10 cellular contexts compared by ENCODE assay signal in the genomic region with DNA sequence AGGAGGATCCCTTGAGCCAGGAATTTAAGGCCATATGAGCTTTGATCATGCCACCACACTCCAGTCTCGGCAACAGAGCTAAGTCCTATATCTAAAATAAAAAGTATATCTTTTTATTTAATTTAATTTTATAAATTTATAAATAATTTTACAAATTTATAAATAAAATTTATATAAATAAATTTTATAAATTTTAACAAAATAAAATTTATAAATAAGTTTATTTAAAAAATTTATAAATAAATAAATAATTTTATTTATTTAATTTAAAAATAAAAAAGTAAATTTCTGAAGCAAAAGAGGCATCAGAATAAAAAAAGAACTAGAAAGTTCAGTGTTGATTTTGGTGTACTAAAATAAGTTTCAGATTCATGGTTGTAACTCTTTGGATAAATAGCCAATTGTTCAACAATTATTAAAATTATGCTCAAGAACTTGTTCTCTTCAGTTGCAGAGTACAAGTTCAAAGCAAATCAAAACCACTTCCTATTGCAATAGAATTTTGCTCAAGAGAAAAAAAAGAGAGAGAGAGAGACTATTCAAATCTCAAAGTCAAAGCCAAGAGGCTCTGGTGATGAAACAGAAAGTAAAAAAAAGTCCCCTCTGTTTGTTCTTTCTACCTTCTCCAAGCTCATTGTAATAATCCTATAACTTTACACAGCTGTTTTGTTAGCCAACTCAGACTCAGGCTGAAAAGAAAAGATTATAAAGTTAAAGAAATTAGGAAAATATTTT.
DNase-seq lines count a peak whose midpoint lies in the region; ATAC-seq and TF ChIP-seq lines count a peak whose summit lies in the region.
"Had no signal": no experiment of that assay in that cellular context is flagged by ENCODE, and none has a peak within 500 bp of the region (broad histone marks: within the 10 kb centered on the region; RNA-seq: fewer than 3 reads in every experiment).

No MANE protein-coding gene starts in this region.

- peaks cover 8% of the 10 kb centered on the region for H3K9me3 Mint-ChIP-seq in stimulated activated effector memory CD8-positive, alpha-beta T cell treated with anti-CD3 and anti-CD28 coated beads, Interleukin-12 subunit alpha, Interleukin-12 subunit beta, amount 100 ng/mL, for 72 hours

- no peak for TF ChIP-seq CTCF in GM13976 (IDR thresholded peaks at IDR 0.05; ENCODE audit: borderline replicate concordance, control extremely low read depth, extremely low read depth, insufficient read depth, missing control alignments)
- no peak for TF ChIP-seq CTCF in cardiac fibroblast (IDR thresholded peaks at IDR 0.05; ENCODE audit: low read depth, low read length)

- in situ Hi-C loops in GM13976 (cut with MboI; ENCODE audit: low sequenced_read_pairs, unreplicated experiment): no loop called here

- no peak overlapping the region for H3K18ac ChIP-seq in mesendoderm (ENCODE audit: low read length)

- H3K36me3 ChIP-seq in mesendoderm (ENCODE audit: control insufficient read depth, insufficient read depth, low read length): no peaks in the 10 kb centered on the region

- no peak overlapping the region for H3K27ac Mint-ChIP-seq in stimulated activated effector memory CD8-positive, alpha-beta T cell treated with anti-CD3 and anti-CD28 coated beads, Interleukin-12 subunit alpha, Interleukin-12 subunit beta, amount 100 ng/mL, for 72 hours
- H3K27ac Mint-ChIP-seq: activated naive CD8-positive, alpha-beta T cell treated with anti-CD3 and anti-CD28 coated beads, Interleukin-2, amount 50 U/mL, for 24 hours had no signal

- no peak overlapping the region for H3K9ac ChIP-seq in mesendoderm (ENCODE audit: low read length)

- no peaks in the 10 kb centered on the region for H3K4me1 ChIP-seq in mesendoderm (ENCODE audit: control insufficient read depth, low read depth, low read length)

- H3K4me2 ChIP-seq in mesendoderm (ENCODE audit: low read length): no peak overlapping the region

- DNase-seq in GM13976 (ENCODE audit: low spot score): peak; percentile 18
- DNase-seq in cardiac fibroblast (ENCODE audit: low read depth in 2 of 2): peak; percentile 68 to 70
- no peak for DNase-seq in mesendoderm
- DNase-seq in stimulated activated effector memory CD8-positive, alpha-beta T cell treated with anti-CD3 and anti-CD28 coated beads, Interleukin-12 subunit alpha, Interleukin-12 subunit beta, amount 100 ng/mL, for 72 hours (ENCODE audit: low spot score in 2 of 2): no peak
- DNase-seq in stimulated activated CD4-positive, alpha-beta T cell treated with anti-CD3 and anti-CD28 coated beads, Interleukin-1b, Interleukin-23, amount 100 ng/mL, for 48 hours: no peak
- DNase-seq in A172 (ENCODE audit: low spot score): no peak
- DNase-seq: activated naive CD8-positive, alpha-beta T cell treated with anti-CD3 and anti-CD28 coated beads, Interleukin-2, amount 50 U/mL, for 24 hours; NCI-H524 treated with DMSO at 0.1 percent for 48 hours had no signal

- H3K36me3 Mint-ChIP-seq in stimulated activated effector memory CD8-positive, alpha-beta T cell treated with anti-CD3 and anti-CD28 coated beads, Interleukin-12 subunit alpha, Interleukin-12 subunit beta, amount 100 ng/mL, for 72 hours: no peaks in the 10 kb centered on the region

- H3K4me3 Mint-ChIP-seq in stimulated activated effector memory CD8-positive, alpha-beta T cell treated with anti-CD3 and anti-CD28 coated beads, Interleukin-12 subunit alpha, Interleukin-12 subunit beta, amount 100 ng/mL, for 72 hours: no peak overlapping the region
- H3K4me3 Mint-ChIP-seq: activated naive CD8-positive, alpha-beta T cell treated with anti-CD3 and anti-CD28 coated beads, Interleukin-2, amount 50 U/mL, for 24 hours had no signal

- no peak overlapping the region for H4K5ac ChIP-seq in mesendoderm (ENCODE audit: low read length)

- H3K27ac ChIP-seq in mesendoderm (ENCODE audit: low read depth, low read length): no peak overlapping the region

- H4K8ac ChIP-seq in mesendoderm (ENCODE audit: low read depth, low read length): no peak overlapping the region

- H3K23ac ChIP-seq in mesendoderm (ENCODE audit: low read length): no peak overlapping the region

- no peak overlapping the region for H2BK5ac ChIP-seq in mesendoderm (ENCODE audit: low read length)

- no peak overlapping the region for H2BK120ac ChIP-seq in mesendoderm (ENCODE audit: low read depth, low read length)

- no peaks in the 10 kb centered on the region for H3K27me3 ChIP-seq in mesendoderm (ENCODE audit: insufficient read depth, low read length, poor library complexity)

- no peak overlapping the region for H3K56ac ChIP-seq in mesendoderm (ENCODE audit: low read length)

- WGBS in mesendoderm (ENCODE audit: extremely low coverage, insufficient coverage, low lambda C conversion rate): no CpG with 5 or more reads among the region's 1 CpG

- no peak overlapping the region for H2BK15ac ChIP-seq in mesendoderm (replicated peaks; ENCODE audit: low read depth)

- H3K4me1 Mint-ChIP-seq in stimulated activated effector memory CD8-positive, alpha-beta T cell treated with anti-CD3 and anti-CD28 coated beads, Interleukin-12 subunit alpha, Interleukin-12 subunit beta, amount 100 ng/mL, for 72 hours: no peaks in the 10 kb centered on the region

- H3K4ac ChIP-seq in mesendoderm (ENCODE audit: low read depth, low read length): no peak overlapping the region

- no peak overlapping the region for H2AK5ac ChIP-seq in mesendoderm (ENCODE audit: low read length)

- H3K4me3 ChIP-seq in cardiac fibroblast (replicated peaks in 1 of 2; ENCODE audit: low read depth in 2 of 2, low read length in 2 of 2) (no peak overlapping the region), mesendoderm (ENCODE audit: low read length) (no peak overlapping the region)

- no peaks in the 10 kb centered on the region for H3K79me1 ChIP-seq in mesendoderm (ENCODE audit: low read length)

- peak; percentile 80 for ATAC-seq in GM21576 (IDR thresholded peaks at IDR 0.05; ENCODE audit: unreplicated experiment)
- peak; percentile 71 for ATAC-seq in HG03558 (IDR thresholded peaks at IDR 0.05; ENCODE audit: extremely low read depth, unreplicated experiment)
- no peak for ATAC-seq in stimulated activated effector memory CD8-positive, alpha-beta T cell treated with anti-CD3 and anti-CD28 coated beads, Interleukin-12 subunit alpha, Interleukin-12 subunit beta, amount 100 ng/mL, for 72 hours
- ATAC-seq: activated naive CD8-positive, alpha-beta T cell treated with anti-CD3 and anti-CD28 coated beads, Interleukin-2, amount 50 U/mL, for 24 hours had no signal

- no peaks in the 10 kb centered on the region for H3K79me2 ChIP-seq in mesendoderm (ENCODE audit: control insufficient read depth, insufficient read depth, low read length)

Comparison
In these comparisons a context has a peak if more than half of its experiments do, and no peak if none do; other contexts are left out.
1. DNase-seq: peak in GM13976 (single experiment) and cardiac fibroblast (2 of 2); none in mesendoderm (single experiment), stimulated activated effector memory CD8-positive, alpha-beta T cell treated with anti-CD3 and anti-CD28 coated beads, Interleukin-12 subunit alpha, Interleukin-12 subunit beta, amount 100 ng/mL, for 72 hours (0 of 2), stimulated activated CD4-positive, alpha-beta T cell treated with anti-CD3 and anti-CD28 coated beads, Interleukin-1b, Interleukin-23, amount 100 ng/mL, for 48 hours (single experiment) and A172 (single experiment).